8 cellular contexts compared by ENCODE assay signal in the genomic region with DNA sequence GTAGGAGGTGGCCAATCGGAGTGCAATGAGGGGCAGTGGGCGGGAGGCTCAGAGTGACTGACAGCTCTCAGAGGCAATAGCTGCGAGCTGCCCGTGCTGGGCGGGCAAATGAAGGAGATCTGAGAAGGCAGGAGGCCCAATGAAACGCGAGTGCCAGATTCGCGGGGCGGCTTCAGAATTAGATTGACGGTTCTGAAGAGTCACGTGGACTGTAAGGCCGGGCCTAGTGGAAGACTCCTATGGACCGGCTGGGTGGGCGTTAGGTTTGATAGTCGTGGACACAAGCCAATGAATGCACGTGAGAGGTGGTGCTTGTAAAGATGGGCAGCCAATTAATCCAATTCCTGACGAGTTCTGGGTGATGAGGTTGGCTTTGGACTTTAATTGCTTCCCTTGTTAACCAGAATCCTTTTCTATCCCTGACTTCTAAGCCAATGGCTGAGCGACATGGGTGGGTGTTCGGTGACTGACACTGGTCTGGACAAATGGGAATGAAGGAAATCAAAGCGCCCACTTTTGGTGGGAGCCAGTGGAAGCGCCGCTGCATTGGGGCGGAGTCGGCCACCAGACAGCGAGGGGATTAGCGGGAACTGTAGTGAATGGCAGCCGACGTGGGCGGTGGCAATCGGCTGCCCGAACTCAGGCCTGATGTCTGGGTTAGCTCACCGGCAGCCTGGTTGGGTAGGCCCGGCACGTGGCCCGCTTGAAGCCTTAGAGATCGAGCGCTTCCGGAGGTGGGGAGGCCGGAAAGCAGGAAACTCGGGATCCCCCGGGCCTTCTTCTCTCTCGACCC. TPM values are rescaled to one million over a fixed set of nuclear protein-coding genes. Genes with fewer than 3 reads are reported as not detected.
DNase-seq lines count a peak whose midpoint lies in the region; ATAC-seq and FAIRE-seq lines count a peak whose summit lies in the region.

No MANE protein-coding gene starts in this region.

- peaks cover 36% of the 10 kb centered on the region for H3K4me1 Mint-ChIP-seq in activated CD8-positive, alpha-beta memory T cell treated with anti-CD3 and anti-CD28 coated beads, Interleukin-2, amount 10 ng/mL, durations not matched to agents 7 days and 5 days
- H3K4me1 Mint-ChIP-seq in effector memory CD8-positive, alpha-beta T cell (ENCODE audit: low read depth in 2 of 2), result peaks cover 28 to 33% of the 10 kb centered on the region in 2 donors

- no peak overlapping the region for H3K23ac ChIP-seq in mesendoderm (ENCODE audit: low read length)

- H3K4me3 Mint-ChIP-seq in activated CD8-positive, alpha-beta memory T cell treated with anti-CD3 and anti-CD28 coated beads, Interleukin-2, amount 10 ng/mL, durations not matched to agents 7 days and 5 days, result peak overlapping the region; percentile 65
- peak overlapping the region; percentile 55 to 70 for H3K4me3 Mint-ChIP-seq in effector memory CD8-positive, alpha-beta T cell

- no peaks in the 10 kb centered on the region for H3K9me3 Mint-ChIP-seq in activated CD8-positive, alpha-beta memory T cell treated with anti-CD3 and anti-CD28 coated beads, Interleukin-2, amount 10 ng/mL, durations not matched to agents 7 days and 5 days (ENCODE audit: low read depth)
- H3K9me3 Mint-ChIP-seq in effector memory CD8-positive, alpha-beta T cell, result no peaks in the 10 kb centered on the region

- H3K56ac ChIP-seq in mesendoderm (ENCODE audit: low read length), result peak overlapping the region; percentile 65

- peak overlapping the region; percentile 25 for H3K9ac ChIP-seq in mesendoderm (ENCODE audit: low read length)

- peak overlapping the region; percentile 71 for H3K18ac ChIP-seq in mesendoderm (ENCODE audit: low read length)

- H3K27me3 ChIP-seq in mesendoderm (ENCODE audit: insufficient read depth, low read length, poor library complexity), result no peaks in the 10 kb centered on the region

- peak overlapping the region; percentile 92 for H3K27ac Mint-ChIP-seq in activated CD8-positive, alpha-beta memory T cell treated with anti-CD3 and anti-CD28 coated beads, Interleukin-2, amount 10 ng/mL, durations not matched to agents 7 days and 5 days
- H3K27ac Mint-ChIP-seq in effector memory CD8-positive, alpha-beta T cell, result peak overlapping the region; percentile 57 to 81

- H3K79me1 ChIP-seq in mesendoderm (ENCODE audit: low read length), result peaks cover 4% of the 10 kb centered on the region

- no peak overlapping the region for H2BK120ac ChIP-seq in mesendoderm (ENCODE audit: low read depth, low read length)

- CTCF ChIA-PET in activated CD8-positive, alpha-beta memory T cell treated with anti-CD3 and anti-CD28 coated beads, Interleukin-2, amount 10 ng/mL, durations not matched to agents 7 days and 5 days (lab: Charles Lee), result interaction anchor here (0.7 to 2.4 kb wide), 9 partner anchors 10 to 438 kb away, joined by 3 to 10 read pairs (median 4); partner anchors contain the start of genes ALKBH7, DENND1C and GTF2F1

- peak; percentile 99 for FAIRE-seq in HTR-8/SVneo (lab: Jason Lieb, UNC)

- ATAC-seq in GM21390 (IDR thresholded peaks at IDR 0.05; ENCODE audit: unreplicated experiment), result peak; percentile 82
- peak; percentile 88 for ATAC-seq in activated CD8-positive, alpha-beta memory T cell treated with anti-CD3 and anti-CD28 coated beads, Interleukin-2, amount 10 ng/mL, durations not matched to agents 7 days and 5 days
- ATAC-seq in effector memory CD8-positive, alpha-beta T cell (replicated peaks), result peak; percentile 82

- peak overlapping the region; percentile 26 for H3K27ac ChIP-seq in mesendoderm (ENCODE audit: low read depth, low read length)

- in situ Hi-C loops in Caki2 (cut with HindIII; ENCODE audit: low pct_unique_long_range_greater_than_20kb, low sequenced_read_pairs), result no loop called here

- H2BK5ac ChIP-seq in mesendoderm (ENCODE audit: low read length), result no peak overlapping the region

- no peak overlapping the region for H4K5ac ChIP-seq in mesendoderm (ENCODE audit: low read length)

- no peak overlapping the region for H2AK5ac ChIP-seq in mesendoderm (ENCODE audit: low read length)

- peak; percentile 99 for DNase-seq in Caki2 (ENCODE audit: low read depth)
- DNase-seq in HTR-8/SVneo (ENCODE audit: insufficient read length, low spot score), result peak; percentile 99
- peak; percentile 100 for DNase-seq in NOMO-1 treated with DMSO at 0.1 percent for 48 hours (lab: John Stamatoyannopoulos, UW; ENCODE audit: unreplicated experiment)
- peak; percentile 100 for DNase-seq in activated CD8-positive, alpha-beta memory T cell treated with anti-CD3 and anti-CD28 coated beads, Interleukin-2, amount 10 ng/mL, durations not matched to agents 7 days and 5 days
- DNase-seq in effector memory CD8-positive, alpha-beta T cell, result peak; percentile 97 to 98 (median 98)
- peak; percentile 100 for DNase-seq in mesendoderm
- DNase-seq in stimulated activated CD8-positive, alpha-beta memory T cell treated with anti-CD3 and anti-CD28 coated beads, Interleukin-12 subunit alpha, Interleukin-12 subunit beta, amount 100 ng/mL, for 4 hours (ENCODE audit: low read depth), result peak; percentile 97

- H3K4me3 ChIP-seq in mesendoderm (ENCODE audit: low read length), result no peak overlapping the region

- peaks cover 40% of the 10 kb centered on the region for H3K79me2 ChIP-seq in mesendoderm (ENCODE audit: control insufficient read depth, insufficient read depth, low read length)

- peak overlapping the region; percentile 84 for H4K8ac ChIP-seq in mesendoderm (ENCODE audit: low read depth, low read length)

- H3K36me3 ChIP-seq in mesendoderm (ENCODE audit: control insufficient read depth, insufficient read depth, low read length), result peaks cover 8% of the 10 kb centered on the region

- peaks cover 2% of the 10 kb centered on the region for H3K4me1 ChIP-seq in mesendoderm (ENCODE audit: control insufficient read depth, low read depth, low read length)

- no CpG with 5 or more reads among the region's 43 CpGs for whole genome bisulfite sequencing in mesendoderm (ENCODE audit: extremely low coverage, insufficient coverage, low lambda C conversion rate)

- peaks cover 13% of the 10 kb centered on the region for H3K36me3 Mint-ChIP-seq in activated CD8-positive, alpha-beta memory T cell treated with anti-CD3 and anti-CD28 coated beads, Interleukin-2, amount 10 ng/mL, durations not matched to agents 7 days and 5 days
- peaks cover 24% of the 10 kb centered on the region for H3K36me3 Mint-ChIP-seq in effector memory CD8-positive, alpha-beta T cell (ENCODE audit: insufficient read depth)

- no peaks in the 10 kb centered on the region for H3K27me3 Mint-ChIP-seq in activated CD8-positive, alpha-beta memory T cell treated with anti-CD3 and anti-CD28 coated beads, Interleukin-2, amount 10 ng/mL, durations not matched to agents 7 days and 5 days
- H3K27me3 Mint-ChIP-seq in effector memory CD8-positive, alpha-beta T cell, result no peaks in the 10 kb centered on the region

- peak overlapping the region; percentile 38 for H3K4ac ChIP-seq in mesendoderm (ENCODE audit: low read depth, low read length)

- H2BK15ac ChIP-seq in mesendoderm (replicated peaks; ENCODE audit: low read depth), result no peak overlapping the region

- no peak overlapping the region for H3K4me2 ChIP-seq in mesendoderm (ENCODE audit: low read length)

RNA-seq across cellular contexts. Expression of gene KHSRP, which starts 0.5 kb away (rescaled TPM):
- total RNA-seq in Caki2 (2014; rRNA removed; shearing (Covaris generic); ENCODE audit: low replicate concordance), result 56.0 and 72.8 TPM in 2 replicates
- 100 to 1,000 TPM; 341 to 364 TPM for total RNA-seq in activated CD8-positive, alpha-beta memory T cell treated with anti-CD3 and anti-CD28 coated beads, Interleukin-2, amount 10 ng/mL, durations not matched to agents 7 days and 5 days
- 333 TPM for polyA plus RNA-seq in mesendoderm (2013, experiment 1 of 2)
- polyA plus RNA-seq in mesendoderm (2013, experiment 2 of 2), result 329 TPM

RNA-seq across cellular contexts. Expression of gene SLC25A41, which starts 8.4 kb away (rescaled TPM):
- total RNA-seq in Caki2 (2014; rRNA removed; shearing (Covaris generic); ENCODE audit: low replicate concordance), result not detected in 2 replicates
- total RNA-seq in activated CD8-positive, alpha-beta memory T cell treated with anti-CD3 and anti-CD28 coated beads, Interleukin-2, amount 10 ng/mL, durations not matched to agents 7 days and 5 days, result under 1 TPM; 0.44 to 0.52 TPM
- polyA plus RNA-seq in mesendoderm (2013, experiment 1 of 2), result 0.10 TPM
- polyA plus RNA-seq in mesendoderm (2013, experiment 2 of 2), result 0.06 TPM

RNA-seq across cellular contexts. Expression of gene GTF2F1, which starts 32.2 kb away (rescaled TPM):
- total RNA-seq in Caki2 (2014; rRNA removed; shearing (Covaris generic); ENCODE audit: low replicate concordance), result 37.4 and 44.0 TPM in 2 replicates
- 10 to 100 TPM; 64.7 to 77.4 TPM for total RNA-seq in activated CD8-positive, alpha-beta memory T cell treated with anti-CD3 and anti-CD28 coated beads, Interleukin-2, amount 10 ng/mL, durations not matched to agents 7 days and 5 days
- polyA plus RNA-seq in mesendoderm (2013, experiment 1 of 2), result 64.7 TPM
- polyA plus RNA-seq in mesendoderm (2013, experiment 2 of 2), result 63.7 TPM

RNA-seq across cellular contexts. Expression of gene SLC25A23, which starts 34.5 kb away (rescaled TPM):
- 19.5 and 40.7 TPM in 2 replicates for total RNA-seq in Caki2 (2014; rRNA removed; shearing (Covaris generic); ENCODE audit: low replicate concordance)
- 10 to 100 TPM; 25.2 to 27.9 TPM for total RNA-seq in activated CD8-positive, alpha-beta memory T cell treated with anti-CD3 and anti-CD28 coated beads, Interleukin-2, amount 10 ng/mL, durations not matched to agents 7 days and 5 days
- polyA plus RNA-seq in mesendoderm (2013, experiment 1 of 2), result 41.8 TPM
- polyA plus RNA-seq in mesendoderm (2013, experiment 2 of 2), result 45.1 TPM

RNA-seq across cellular contexts. Expression of gene CRB3, which starts 38.9 kb away (rescaled TPM):
- 22.0 and 34.7 TPM in 2 replicates for total RNA-seq in Caki2 (2014; rRNA removed; shearing (Covaris generic); ENCODE audit: low replicate concordance)
- total RNA-seq in activated CD8-positive, alpha-beta memory T cell treated with anti-CD3 and anti-CD28 coated beads, Interleukin-2, amount 10 ng/mL, durations not matched to agents 7 days and 5 days, result under 1 TPM; 0.45 to 0.55 TPM
- 14.0 TPM for polyA plus RNA-seq in mesendoderm (2013, experiment 1 of 2)
- polyA plus RNA-seq in mesendoderm (2013, experiment 2 of 2), result 13.5 TPM
